ENCODE assay signal across 19 cellular contexts in the genomic region with DNA sequence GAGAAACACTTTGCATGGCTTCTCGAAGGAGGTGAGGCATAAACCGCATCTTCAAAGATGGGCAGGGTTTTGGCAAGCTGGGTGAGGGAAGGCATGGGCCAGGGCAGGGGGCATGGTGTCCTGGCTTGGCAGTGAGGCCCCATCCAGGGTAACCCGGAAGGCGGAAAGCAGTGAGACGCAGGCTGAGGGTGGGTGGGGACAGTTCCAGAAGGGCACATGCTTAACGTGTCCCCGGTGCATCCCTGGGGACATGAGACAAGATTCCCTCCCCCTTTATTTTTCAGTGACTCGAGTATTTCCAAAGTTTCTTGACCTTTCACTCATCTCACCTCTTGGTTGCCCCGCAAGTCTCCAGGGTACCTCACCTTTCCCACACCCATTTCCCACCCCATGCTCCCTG.
DNase-seq lines count a peak whose midpoint lies in the region; ATAC-seq and TF ChIP-seq lines count a peak whose summit lies in the region.
"Had no signal": no experiment of that assay in that cellular context is flagged by ENCODE, and none has a peak within 500 bp of the region (broad histone marks: within the 10 kb centered on the region; RNA-seq: fewer than 3 reads in every experiment).

No MANE protein-coding gene starts in this region.

- DNase-seq in stimulated activated naive CD4-positive, alpha-beta T cell treated with Interleukin-2 at 50 U/mL for 16 hours (lab: John Stamatoyannopoulos, UW), result peak; percentile 10
- DNase-seq in stimulated activated naive CD4-positive, alpha-beta T cell (lab: John Stamatoyannopoulos, UW), result no peak
- DNase-seq in chondrocyte (ENCODE audit: low spot score) (no peak), foreskin keratinocyte (no peak), nucleus accumbens (lab: John Stamatoyannopoulos, UW) (no peak)
- DNase-seq: activated naive CD4-positive, alpha-beta T cell treated with Interleukin-2 at 50 U/mL for 16 hours; aorta; central memory CD4-positive, alpha-beta T cell; COR-L47; gastrocnemius medialis; NCI-H1105 treated with DMSO at 0.1 percent for 48 hours; NCI-H446 treated with DMSO at 0.1 percent for 48 hours; NK-92 treated with Interleukin-12 subunit alpha and Interleukin-12 subunit beta, amount 100 ng/mL, for 24 hours; T-helper 9 cell; testis had no signal

- H3K4me3 Mint-ChIP-seq in chondrocyte (ENCODE audit: unreplicated experiment), result no peak overlapping the region
- H3K4me3 Mint-ChIP-seq: natural killer cell treated with Interleukin-12 subunit alpha and Interleukin-12 subunit beta and Interleukin-15 and Interleukin-18, amount 100 ng/mL, for 72 hours had no signal

- H3K27me3 ChIP-seq in foreskin keratinocyte, result peaks cover 5% of the 10 kb centered on the region
- H3K27me3 ChIP-seq: gastrocnemius medialis, testis had no signal

- no peak for ATAC-seq in foreskin keratinocyte
- ATAC-seq in GM18870 (IDR thresholded peaks at IDR 0.05; ENCODE audit: unreplicated experiment), result no peak
- ATAC-seq: gastrocnemius medialis; natural killer cell treated with Interleukin-12 subunit alpha and Interleukin-12 subunit beta and Interleukin-15 and Interleukin-18, amount 100 ng/mL, for 72 hours had no signal

- peak overlapping the region; percentile 36 for H3K27ac Mint-ChIP-seq in chondrocyte (ENCODE audit: unreplicated experiment)
- H3K27ac Mint-ChIP-seq: memory B cell had no signal

- no peaks in the 10 kb centered on the region for H3K9me3 ChIP-seq in KOPT-K1 (ENCODE audit: insufficient read depth, low read length, poor library complexity, severe bottlenecking)
- H3K9me3 ChIP-seq: gastrocnemius medialis, testis had no signal

- H3K36me3 Mint-ChIP-seq in chondrocyte (ENCODE audit: low read depth), result no peaks in the 10 kb centered on the region
- H3K36me3 Mint-ChIP-seq: memory B cell; natural killer cell treated with Interleukin-12 subunit alpha and Interleukin-12 subunit beta and Interleukin-15 and Interleukin-18, amount 100 ng/mL, for 72 hours had no signal

- TF ChIP-seq CTCF in chondrocyte (IDR thresholded peaks at IDR 0.05) (no peak), foreskin keratinocyte (conservative IDR thresholded peaks at IDR 0.05) (no peak)

- no peaks in the 10 kb centered on the region for H3K27me3 Mint-ChIP-seq in chondrocyte (ENCODE audit: low read depth)

- H3K36me3 ChIP-seq in KOPT-K1 (ENCODE audit: insufficient read depth, low read length), result no peaks in the 10 kb centered on the region
- H3K36me3 ChIP-seq: gastrocnemius medialis had no signal

- H3K27ac ChIP-seq in KOPT-K1 (ENCODE audit: low read depth, low read length, poor library complexity, severe bottlenecking) (peak overlapping the region; percentile 57), foreskin keratinocyte (no peak overlapping the region)
- H3K27ac ChIP-seq: gastrocnemius medialis, testis had no signal

- peaks cover 30% of the 10 kb centered on the region for H3K4me1 Mint-ChIP-seq in chondrocyte (ENCODE audit: low read depth)

- H3K4me1 ChIP-seq in foreskin keratinocyte, result peaks cover 6% of the 10 kb centered on the region

- H3K9me3 Mint-ChIP-seq in chondrocyte (ENCODE audit: low read depth), result no peaks in the 10 kb centered on the region
- H3K9me3 Mint-ChIP-seq: memory B cell; natural killer cell treated with Interleukin-12 subunit alpha and Interleukin-12 subunit beta and Interleukin-15 and Interleukin-18, amount 100 ng/mL, for 72 hours had no signal
